In genomic region chr16:2712546-2712945, GRCh38 we compare ENCODE assay signal across 15 cellular contexts. TPM values are rescaled to one million over a fixed set of nuclear protein-coding genes. Genes with fewer than 3 reads are reported as not detected.
DNase-seq lines count a peak whose midpoint lies in the region; ATAC-seq and TF ChIP-seq lines count a peak whose summit lies in the region.
"Had no signal": no experiment of that assay in that cellular context is flagged by ENCODE, and none has a peak within 500 bp of the region (broad histone marks: within the 10 kb centered on the region; RNA-seq: fewer than 3 reads in every experiment).

No MANE protein-coding gene starts in this region.

- TF ChIP-seq EP300 in SK-N-SH (IDR thresholded peaks at IDR 0.05; ENCODE audit: borderline replicate concordance in 1 of 2, low read depth in 1 of 2, low read length in 1 of 2) (no peak), gastroesophageal sphincter (IDR thresholded peaks at IDR 0.05) (no peak)

- H3K9me3 Mint-ChIP-seq in neural progenitor cell, result no peaks in the 10 kb centered on the region
- H3K9me3 Mint-ChIP-seq: CD4-positive, alpha-beta T cell; H9 had no signal

- H3F3A ChIP-seq in SK-N-SH (replicated peaks; ENCODE audit: insufficient read depth) (no peaks in the 10 kb centered on the region), neural progenitor cell (ENCODE audit: low read depth) (peaks cover 4% of the 10 kb centered on the region)

- H3K36me3 Mint-ChIP-seq in neural progenitor cell, result no peaks in the 10 kb centered on the region

- POLR2A ChIA-PET in SK-N-SH (lab: Yijun Ruan, JAX), result no interaction called here

- H3K27ac ChIP-seq in SK-N-SH (ENCODE audit: low read depth in 2 of 2, low read length in 1 of 2) (no peak overlapping the region), RWPE2 (ENCODE audit: poor library complexity, severe bottlenecking) (no peak overlapping the region), neural progenitor cell (no peak overlapping the region), gastroesophageal sphincter (no peak overlapping the region)
- H3K27ac ChIP-seq: 22Rv1 had no signal

- H2AFZ ChIP-seq in SK-N-SH (ENCODE audit: low read depth) (no peak overlapping the region), neural progenitor cell (replicated peaks) (no peak overlapping the region)

- 90% methylated on average over 3 of the region's 21 CpGs for WGBS in SK-N-SH (ENCODE audit: low lambda C conversion rate)
- WGBS in gastroesophageal sphincter (ENCODE audit: low coverage in 1 of 2), 2 donors, result 40 to 84% methylated on average over 1 to 5 of the region's 21 CpGs

- H3K9me3 ChIP-seq in SK-N-SH (no peaks in the 10 kb centered on the region), RWPE2 (ENCODE audit: severe bottlenecking) (no peaks in the 10 kb centered on the region), neural progenitor cell (ENCODE audit: low read depth) (no peaks in the 10 kb centered on the region), gastroesophageal sphincter (no peaks in the 10 kb centered on the region)

- H3K9ac ChIP-seq in SK-N-SH (no peak overlapping the region), neural progenitor cell (no peak overlapping the region)

- H3K4me3 Mint-ChIP-seq in neural progenitor cell, result no peak overlapping the region
- H3K4me3 Mint-ChIP-seq: CD4-positive, alpha-beta T cell; H9 had no signal

- H3K27me3 ChIP-seq in SK-N-SH (ENCODE audit: insufficient read depth) (no peaks in the 10 kb centered on the region), RWPE2 (ENCODE audit: insufficient read depth, poor library complexity, severe bottlenecking) (no peaks in the 10 kb centered on the region), neural progenitor cell (peaks cover 15% of the 10 kb centered on the region), gastroesophageal sphincter (peaks cover 21% of the 10 kb centered on the region)

- no peaks in the 10 kb centered on the region for H3K9me2 ChIP-seq in SK-N-SH

- DNase-seq in SK-N-SH (no peak), RWPE2 (ENCODE audit: low spot score) (peak; percentile 64), neural progenitor cell (ENCODE audit: low spot score) (no peak), anterior cingulate cortex (lab: John Stamatoyannopoulos, UW) (no peak)
- DNase-seq: C1 segment of cervical spinal cord; CD4-positive, alpha-beta T cell; DMS79; GOT3; H9 had no signal

- no peak for ATAC-seq in SK-N-SH treated with all-trans-retinoic acid at 6 μM for 48 hours
- ATAC-seq in RWPE2 (ENCODE audit: low read depth), result no peak
- no peak for ATAC-seq in gastroesophageal sphincter
- ATAC-seq in HG02623 (IDR thresholded peaks at IDR 0.05; ENCODE audit: unreplicated experiment), result no peak
- ATAC-seq in HG02759 (IDR thresholded peaks at IDR 0.05; ENCODE audit: unreplicated experiment), result no peak

- H3K4me1 ChIP-seq in SK-N-SH (ENCODE audit: control insufficient read depth in 1 of 2, insufficient read depth in 2 of 2, low read depth in 1 of 2, low read length in 1 of 2) (no peaks in the 10 kb centered on the region; a peak in 1 of 4 replicates), RWPE2 (ENCODE audit: insufficient read depth, poor library complexity, severe bottlenecking) (no peaks in the 10 kb centered on the region), neural progenitor cell (no peaks in the 10 kb centered on the region), gastroesophageal sphincter (peaks cover 0 to 7% (median 0%) of the 10 kb centered on the region in 3 donors)

- peak overlapping the region; percentile 66 for H3K27ac Mint-ChIP-seq in neural progenitor cell
- H3K27ac Mint-ChIP-seq: CD4-positive, alpha-beta T cell; H9 had no signal

- CTCF ChIA-PET in SK-N-SH (lab: Yijun Ruan, JAX), result interaction anchor here (1.6 kb wide), 1 partner anchor 156 kb away, joined by 5 read pairs; no protein-coding TSS in a partner anchor

- H4K20me1 ChIP-seq in SK-N-SH (ENCODE audit: insufficient read depth), result no peaks in the 10 kb centered on the region
- peaks cover 27% of the 10 kb centered on the region for H4K20me1 ChIP-seq in neural progenitor cell (ENCODE audit: low read depth)

- H3K27me3 Mint-ChIP-seq in neural progenitor cell (ENCODE audit: insufficient read depth, low read depth), result peaks cover 9% of the 10 kb centered on the region
- H3K27me3 Mint-ChIP-seq: CD4-positive, alpha-beta T cell had no signal

- no peaks in the 10 kb centered on the region for H3K4me1 Mint-ChIP-seq in neural progenitor cell

- no peak overlapping the region for H3K4me3 ChIP-seq in SK-N-SH (ENCODE audit: low read depth in 2 of 2, low read length in 1 of 2)
- no peak overlapping the region for H3K4me3 ChIP-seq in RWPE2 (ENCODE audit: severe bottlenecking)
- H3K4me3 ChIP-seq in neural progenitor cell, result no peak overlapping the region
- no peak overlapping the region for H3K4me3 ChIP-seq in gastroesophageal sphincter

- H3K4me2 ChIP-seq in SK-N-SH, result no peak overlapping the region
- H3K4me2 ChIP-seq in neural progenitor cell, result no peak overlapping the region

- H3K36me3 ChIP-seq in SK-N-SH (replicated peaks in 1 of 2; ENCODE audit: control insufficient read depth in 1 of 2, insufficient read depth in 2 of 2, low read length in 1 of 2) (peaks cover 0 to 19% of the 10 kb centered on the region in 2 experiments), RWPE2 (ENCODE audit: low read depth) (peaks cover 7% of the 10 kb centered on the region; the same call in 1 of the 2 replicates), neural progenitor cell (no peaks in the 10 kb centered on the region), gastroesophageal sphincter (peaks cover 0 to 28% of the 10 kb centered on the region in 2 donors)

- TF ChIP-seq CTCF in SK-N-SH (IDR thresholded peaks at IDR 0.05) (no peak), RWPE2 (IDR thresholded peaks at IDR 0.05; ENCODE audit: poor library complexity, severe bottlenecking) (no peak), neural progenitor cell (IDR thresholded peaks at IDR 0.05) (no peak), gastroesophageal sphincter (IDR thresholded peaks at IDR 0.05) (no peak)

- no peak for TF ChIP-seq POLR2A in gastroesophageal sphincter (IDR thresholded peaks at IDR 0.05)

- TF ChIP-seq RAD21 in SK-N-SH (IDR thresholded peaks at IDR 0.05; ENCODE audit: low read length), result no peak

- H3K79me2 ChIP-seq in SK-N-SH (ENCODE audit: insufficient read depth), result no peaks in the 10 kb centered on the region
- H3K79me2 ChIP-seq in neural progenitor cell (ENCODE audit: low read depth), result no peaks in the 10 kb centered on the region

TF ChIP-seq in SK-N-SH, 30 proteins besides CTCF, POLR2A, EP300 and RAD21 (continues in another document):
- TF ChIP-seq PBX3 (IDR thresholded peaks at IDR 0.05) (no peak), ELF1 (IDR thresholded peaks at IDR 0.05) (no peak)

TF ChIP-seq in SK-N-SH treated with all-trans-retinoic acid at 6 μM for 48 hours, 23 proteins besides CTCF, POLR2A, EP300 and RAD21 (continues in another document):
- TF ChIP-seq BACH2 (CRISPR knock-in tag; IDR thresholded peaks at IDR 0.05; ENCODE audit: borderline replicate concordance), result no peak
- TF ChIP-seq PATZ1 (CRISPR knock-in tag; IDR thresholded peaks at IDR 0.05; ENCODE audit: borderline replicate concordance), result no peak
- no peak for TF ChIP-seq CREB5 (CRISPR knock-in tag; IDR thresholded peaks at IDR 0.05; ENCODE audit: low read depth)

RNA-seq across cellular contexts. Expression of gene PRSS27, which starts 7.5 kb away (rescaled TPM):
- polyA plus RNA-seq in SK-N-SH (2012; rRNA removed), result 7.6 and 7.7 TPM in 2 replicates
- 3.3 and 4.3 TPM in 2 replicates for polyA plus RNA-seq in SK-N-SH (2012; cell fraction: cytosol; rRNA removed)
- polyA plus RNA-seq in SK-N-SH (2012; cell fraction: nucleus; rRNA removed), result 17.4 and 23.0 TPM in 2 replicates
- 1.8 and 5.1 TPM in 2 replicates for total RNA-seq in neural progenitor cell (ENCODE audit: low replicate concordance)
- total RNA-seq in gastroesophageal sphincter, result 10 to 100 TPM in 1 of 4 donors, 1 to 10 TPM in 2, under 1 TPM in 1; 0.67 to 10.3 (median 2.4) TPM
- total RNA-seq: HT1080 had no signal

RNA-seq across cellular contexts. Expression of gene KCTD5, which starts 30.2 kb away (rescaled TPM):
- 53.4 and 57.1 TPM in 2 replicates for polyA plus RNA-seq in SK-N-SH (2012; rRNA removed)
- polyA plus RNA-seq in SK-N-SH (2012; cell fraction: cytosol; rRNA removed), result 46.0 and 51.9 TPM in 2 replicates
- 34.3 and 71.8 TPM in 2 replicates for polyA plus RNA-seq in SK-N-SH (2012; cell fraction: nucleus; rRNA removed)
- 21.6 and 34.5 TPM in 2 replicates for total RNA-seq in neural progenitor cell (ENCODE audit: low replicate concordance)
- 10 to 100 TPM; 15.1 to 31.1 (median 19.5) TPM for total RNA-seq in gastroesophageal sphincter

RNA-seq across cellular contexts. Expression of gene SRRM2, which starts 39.9 kb away (rescaled TPM):
- polyA plus RNA-seq in SK-N-SH (2012; rRNA removed), result 100 and 143 TPM in 2 replicates
- 44.8 and 65.2 TPM in 2 replicates for polyA plus RNA-seq in SK-N-SH (2012; cell fraction: cytosol; rRNA removed)
- 657 and 768 TPM in 2 replicates for polyA plus RNA-seq in SK-N-SH (2012; cell fraction: nucleus; rRNA removed)
- total RNA-seq in neural progenitor cell (ENCODE audit: low replicate concordance) (82.3 and 119 TPM in 2 replicates), gastroesophageal sphincter (100 to 1,000 TPM in 3 of 4 donors, 10 to 100 TPM in 1; 73.9 to 398 (median 255) TPM)
